16 cellular contexts compared by ENCODE assay signal in genomic region chr5:87499478-87500410, GRCh38.
DNase-seq lines count a peak whose midpoint lies in the region; ATAC-seq and TF ChIP-seq lines count a peak whose summit lies in the region.
"Had no signal": no experiment of that assay in that cellular context is flagged by ENCODE, and none has a peak within 500 bp of the region (broad histone marks: within the 10 kb centered on the region; RNA-seq: fewer than 3 reads in every experiment).

No MANE protein-coding gene starts in this region.

- H3K27me3 ChIP-seq in endodermal cell (ENCODE audit: control insufficient read depth, insufficient read depth, low read length, poor library complexity, severe bottlenecking) = no peaks in the 10 kb centered on the region
- H3K27me3 ChIP-seq: upper lobe of left lung had no signal

- no peak overlapping the region for H3K9ac ChIP-seq in endodermal cell (ENCODE audit: extremely low read depth, low read length, poor library complexity, severe bottlenecking)

- no peaks in the 10 kb centered on the region for H3K4me1 ChIP-seq in endodermal cell (ENCODE audit: control insufficient read depth, insufficient read depth, low read length)
- H3K4me1 ChIP-seq: upper lobe of left lung had no signal

- peaks cover 13% of the 10 kb centered on the region for H3K9me3 ChIP-seq in endodermal cell (ENCODE audit: control insufficient read depth, low read length)

- peaks cover 0 to 14% of the 10 kb centered on the region in 2 donors for H3K27me3 Mint-ChIP-seq in natural killer cell treated with Interleukin-12 subunit alpha and Interleukin-12 subunit beta and Interleukin-15 and Interleukin-18, amount 100 ng/mL, for 72 hours
- H3K27me3 Mint-ChIP-seq in natural killer cell (ENCODE audit: low read depth in 2 of 2) (no peaks in the 10 kb centered on the region), endodermal cell (ENCODE audit: insufficient read depth) (no peaks in the 10 kb centered on the region)

- no peaks in the 10 kb centered on the region for H3K9me3 Mint-ChIP-seq in natural killer cell treated with Interleukin-12 subunit alpha and Interleukin-12 subunit beta and Interleukin-15 and Interleukin-18, amount 100 ng/mL, for 72 hours
- H3K9me3 Mint-ChIP-seq in natural killer cell = peaks cover 2 to 3% of the 10 kb centered on the region in 2 donors
- H3K9me3 Mint-ChIP-seq in endodermal cell = no peaks in the 10 kb centered on the region
- H3K9me3 Mint-ChIP-seq: central memory CD8-positive, alpha-beta T cell; effector memory CD8-positive, alpha-beta T cell; stimulated activated naive CD8-positive, alpha-beta T cell treated with anti-CD3 and anti-CD28 coated beads, Interleukin-15, Interleukin-2, amounts not matched to agents 100 ng/mL and 50 ng/mL, for 24 hours had no signal

- H3K27ac ChIP-seq in endodermal cell (ENCODE audit: low read depth, low read length) = no peak overlapping the region
- H3K27ac ChIP-seq: upper lobe of left lung had no signal

- no peak overlapping the region for H3K4me3 ChIP-seq in NB4 (ENCODE audit: low read depth, low read length)
- no peak overlapping the region for H3K4me3 ChIP-seq in endodermal cell (ENCODE audit: low read length)
- no peak overlapping the region for H3K4me3 ChIP-seq in lower leg skin (ENCODE audit: low read depth, poor library complexity, severe bottlenecking)
- H3K4me3 ChIP-seq: upper lobe of left lung had no signal

- TF ChIP-seq POLR2A in NB4 (IDR thresholded peaks at IDR 0.05; ENCODE audit: extremely low read depth, insufficient read length) (no peak), lower leg skin (IDR thresholded peaks at IDR 0.05) (no peak)

- intact Hi-C loops in natural killer cell (cut with micrococcal nuclease) = no loop called here
- intact Hi-C loops in lower leg skin (cut with DNase I; ENCODE audit: low total_unique reads) = no loop called here

- no peaks in the 10 kb centered on the region for H3K4me1 Mint-ChIP-seq in natural killer cell treated with Interleukin-12 subunit alpha and Interleukin-12 subunit beta and Interleukin-15 and Interleukin-18, amount 100 ng/mL, for 72 hours (ENCODE audit: low read depth in 2 of 2)
- H3K4me1 Mint-ChIP-seq in natural killer cell (no peaks in the 10 kb centered on the region), endodermal cell (no peaks in the 10 kb centered on the region)
- H3K4me1 Mint-ChIP-seq: central memory CD8-positive, alpha-beta T cell; neural crest cell; T-cell had no signal

- ATAC-seq in natural killer cell treated with Interleukin-12 subunit alpha and Interleukin-12 subunit beta and Interleukin-15 and Interleukin-18, amount 100 ng/mL, for 72 hours = peak; percentile 32 to 33
- no peak for ATAC-seq in natural killer cell
- ATAC-seq: effector memory CD8-positive, alpha-beta T cell; HepG2; T-cell had no signal

- H3K36me3 ChIP-seq in endodermal cell (ENCODE audit: control insufficient read depth, insufficient read depth, low read length) = no peaks in the 10 kb centered on the region
- H3K36me3 ChIP-seq: upper lobe of left lung had no signal

- H3K36me3 Mint-ChIP-seq in natural killer cell treated with Interleukin-12 subunit alpha and Interleukin-12 subunit beta and Interleukin-15 and Interleukin-18, amount 100 ng/mL, for 72 hours = no peaks in the 10 kb centered on the region
- H3K36me3 Mint-ChIP-seq in natural killer cell (peaks cover 8% of the 10 kb centered on the region), endodermal cell (ENCODE audit: low read depth) (no peaks in the 10 kb centered on the region)
- H3K36me3 Mint-ChIP-seq: T-cell had no signal

- H3K27ac Mint-ChIP-seq in natural killer cell treated with Interleukin-12 subunit alpha and Interleukin-12 subunit beta and Interleukin-15 and Interleukin-18, amount 100 ng/mL, for 72 hours = no peak overlapping the region
- no peak overlapping the region for H3K27ac Mint-ChIP-seq in natural killer cell
- no peak overlapping the region for H3K27ac Mint-ChIP-seq in endodermal cell
- H3K27ac Mint-ChIP-seq: effector memory CD8-positive, alpha-beta T cell; stimulated activated naive CD8-positive, alpha-beta T cell treated with anti-CD3 and anti-CD28 coated beads, Interleukin-15, Interleukin-2, amounts not matched to agents 100 ng/mL and 50 ng/mL, for 24 hours; T-cell had no signal

- WGBS in endodermal cell (ENCODE audit: insufficient coverage in 1 of 2, insufficient read length in 1 of 2), 2 experiments = 90 to 95% methylated on average over 9 to 21 of the region's 21 CpGs
- WGBS in lower leg skin, 2 donors = 81 to 89% methylated on average over 11 to 18 of the region's 21 CpGs

- H3K4me3 Mint-ChIP-seq in natural killer cell treated with Interleukin-12 subunit alpha and Interleukin-12 subunit beta and Interleukin-15 and Interleukin-18, amount 100 ng/mL, for 72 hours = no peak overlapping the region
- H3K4me3 Mint-ChIP-seq in natural killer cell (no peak overlapping the region), endodermal cell (no peak overlapping the region)
- H3K4me3 Mint-ChIP-seq: central memory CD8-positive, alpha-beta T cell; effector memory CD8-positive, alpha-beta T cell; neural crest cell; stimulated activated naive CD8-positive, alpha-beta T cell treated with anti-CD3 and anti-CD28 coated beads, Interleukin-15, Interleukin-2, amounts not matched to agents 100 ng/mL and 50 ng/mL, for 24 hours; T-cell had no signal

- DNase-seq in natural killer cell treated with Interleukin-12 subunit alpha and Interleukin-12 subunit beta and Interleukin-15 and Interleukin-18, amount 100 ng/mL, for 72 hours (ENCODE audit: low spot score) = no peak
- DNase-seq in natural killer cell (no peak), NB4 (ENCODE audit: low read depth) (peak; percentile 11), endodermal cell (peak; percentile 45), 8988T (no peak), medulla oblongata (ENCODE audit: extremely low spot score) (no peak), lower leg skin (ENCODE audit: low spot score in 2 of 2) (no peak)
- no peak for DNase-seq in stimulated activated naive CD4-positive, alpha-beta T cell treated with Interleukin-2 at 50 U/mL for 16 hours (lab: John Stamatoyannopoulos, UW)
- DNase-seq: effector memory CD8-positive, alpha-beta T cell; MM.1S; T-cell had no signal

- TF ChIP-seq CTCF in natural killer cell (IDR thresholded peaks at IDR 0.05) (no peak), NB4 (IDR thresholded peaks at IDR 0.05; ENCODE audit: low read depth, low read length) (no peak), endodermal cell (conservative IDR thresholded peaks at IDR 0.05) (no peak), lower leg skin (IDR thresholded peaks at IDR 0.05) (no peak)

Comparison
In these comparisons a context has a peak if more than half of its experiments do, and no peak if none do; other contexts are left out.
1. ATAC-seq: peak in natural killer cell treated with Interleukin-12 subunit alpha and Interleukin-12 subunit beta and Interleukin-15 and Interleukin-18, amount 100 ng/mL, for 72 hours (2 of 2); none in natural killer cell (0 of 3).
2. DNase-seq: peak in NB4 (single experiment) and endodermal cell (single experiment); none in natural killer cell treated with Interleukin-12 subunit alpha and Interleukin-12 subunit beta and Interleukin-15 and Interleukin-18, amount 100 ng/mL, for 72 hours (single experiment), natural killer cell (single experiment), 8988T (single experiment), medulla oblongata (single experiment), lower leg skin (0 of 2) and stimulated activated naive CD4-positive, alpha-beta T cell treated with Interleukin-2 at 50 U/mL for 16 hours (single experiment).